Comparison of ENCODE assay signal across 8 cellular contexts in the genomic region with DNA sequence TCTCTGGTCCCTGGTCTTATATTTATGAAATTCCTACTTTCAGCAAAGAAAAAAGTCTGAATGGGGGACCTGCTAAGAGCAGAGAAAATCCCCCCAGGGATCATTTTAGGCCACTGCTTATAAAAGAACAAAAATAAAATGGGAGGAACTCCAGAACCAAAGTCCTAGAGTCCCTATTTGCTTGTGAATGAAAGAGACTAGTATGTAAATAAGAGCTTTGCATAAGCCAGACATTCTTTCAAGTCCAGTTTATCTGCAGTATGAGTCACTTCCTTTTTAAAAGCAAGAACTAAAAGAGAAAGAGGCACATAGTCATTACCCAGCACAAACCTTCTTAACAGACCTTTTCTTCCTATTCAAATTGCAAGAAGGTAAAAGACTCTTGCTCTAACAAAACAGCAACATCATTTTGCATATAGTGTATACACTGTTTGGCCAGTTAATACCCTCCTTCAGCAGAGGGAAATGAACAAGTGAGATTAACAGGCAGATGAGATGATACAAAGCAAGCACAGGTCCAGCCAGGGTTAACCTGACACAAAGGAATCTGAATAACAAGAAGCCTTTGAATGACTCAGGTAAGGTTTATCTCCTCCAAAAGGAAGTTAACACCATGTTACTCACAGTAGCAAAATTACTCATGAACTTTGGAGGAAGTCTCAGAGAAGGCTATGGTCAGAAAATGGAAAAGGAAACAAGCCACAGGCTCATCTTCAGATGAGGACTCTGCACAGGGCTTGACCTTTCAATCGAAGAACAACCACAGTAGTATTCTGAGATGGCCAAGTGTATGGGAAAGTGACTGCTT.
DNase-seq lines count a peak whose midpoint lies in the region; ATAC-seq and TF ChIP-seq lines count a peak whose summit lies in the region.

No MANE protein-coding gene starts in this region.

- in situ Hi-C loops in astrocyte of the cerebellum (cut with HindIII; ENCODE audit: low sequenced_read_pairs) = no loop called here

- DNase-seq in AG04450 (ENCODE audit: low read depth, low spot score) = peak; percentile 55
- peak; percentile 59 for DNase-seq in NCI-H69 (lab: John Stamatoyannopoulos, UW)
- peak; percentile 62 for DNase-seq in astrocyte of the cerebellum (ENCODE audit: low read depth)
- DNase-seq in left lobe of liver (ENCODE audit: low spot score) = no peak
- DNase-seq in cerebellar nuclear complex (lab: John Stamatoyannopoulos, UW) = no peak
- no peak for DNase-seq in NCI-H1694 (lab: John Stamatoyannopoulos, UW)

- CTCF ChIA-PET in AG04450 (lab: Charles Lee) = interaction anchor here (1.3 kb wide), 1 partner anchor 11 kb away, joined by 3 read pairs; no protein-coding TSS in a partner anchor

- no peaks in the 10 kb centered on the region; the same call in none of the 2 replicates for H3K9me3 ChIP-seq in AG04450 (ENCODE audit: control insufficient read depth, insufficient read depth, low read length)

- peak overlapping the region; percentile 59 for H3K27ac ChIP-seq in AG04450 (ENCODE audit: low read depth, low read length)

- no peak for TF ChIP-seq CTCF in AG04450 (IDR thresholded peaks at IDR 0.05; ENCODE audit: low read depth, low read length)
- TF ChIP-seq CTCF in astrocyte of the cerebellum (IDR thresholded peaks at IDR 0.05; ENCODE audit: low read depth, low read length, missing control alignments) = no peak

- POLR2A ChIA-PET in AG04450 (lab: Yijun Ruan, JAX) = interaction anchor here (1.0 kb wide), 2 partner anchors 10 to 87 kb away, joined by 4 read pairs; partner anchors contain the start of gene PHLDA1

- H3K27me3 ChIP-seq in AG04450 (ENCODE audit: control insufficient read depth, insufficient read depth, low read length) = no peaks in the 10 kb centered on the region

- ATAC-seq in GM18511 (IDR thresholded peaks at IDR 0.05; ENCODE audit: unreplicated experiment) = peak; percentile 94
- ATAC-seq in HG02938 (IDR thresholded peaks at IDR 0.05; ENCODE audit: unreplicated experiment) = peak; percentile 98
- ATAC-seq in left lobe of liver = peak; percentile 98

- H3K4me3 ChIP-seq in AG04450 (ENCODE audit: low read depth, low read length) (no peak overlapping the region), astrocyte of the cerebellum (ENCODE audit: low read depth, low read length) (no peak overlapping the region)

Comparison
In these comparisons a context has a peak if more than half of its experiments do, and no peak if none do; other contexts are left out.
1. DNase-seq: peak in AG04450 (single experiment), NCI-H69 (single experiment) and astrocyte of the cerebellum (single experiment); none in left lobe of liver (single experiment), cerebellar nuclear complex (0 of 2) and NCI-H1694 (single experiment).
2. Peak in every context shown above with its lines, with median percentiles within 50 percentile points of each other: ATAC-seq.